In genomic region chr9:121362813-121363585, GRCh38 we compare ENCODE assay signal across 8 cellular contexts. TPM values are rescaled to one million over a fixed set of nuclear protein-coding genes. Genes with fewer than 3 reads are reported as not detected.
A peak's percentile ranks its signal among the peaks of the same experiment; 100 is the strongest.
DNase-seq lines count a peak whose midpoint lies in the region; ATAC-seq and TF ChIP-seq lines count a peak whose summit lies in the region.

No MANE protein-coding gene starts in this region.

- no peak overlapping the region for H3K27ac Mint-ChIP-seq in activated T-helper 1 cell treated with anti-CD3 and anti-CD28 coated beads, Interleukin-12 subunit alpha, Interleukin-12 subunit beta, Interleukin-2, Interleukin-4 antibody, amounts not matched to agents 30 ng/mL and 10 ng/mL and 1 ng/mL, durations not matched to agents 14 hours and 24 hours and 36 hours

- no peak overlapping the region for H2AFZ ChIP-seq in GM23248

- peak; percentile 73 to 74 for ATAC-seq in right cardiac atrium

- intact Hi-C loops in ascending aorta (cut with DNase I), result no loop called here
- intact Hi-C loops in right cardiac atrium (cut with DNase I), result no loop called here
- intact Hi-C loops in activated T-helper 1 cell treated with anti-CD3 and anti-CD28 coated beads, Interleukin-12 subunit alpha, Interleukin-12 subunit beta, Interleukin-2, Interleukin-4 antibody, amounts not matched to agents 30 ng/mL and 10 ng/mL and 1 ng/mL, durations not matched to agents 14 hours and 24 hours and 36 hours (cut with micrococcal nuclease), result no loop called here

- H4K20me1 ChIP-seq in GM23248 (ENCODE audit: insufficient read depth), result no peaks in the 10 kb centered on the region

- peaks cover 75% of the 10 kb centered on the region for H3K4me1 Mint-ChIP-seq in activated T-helper 1 cell treated with anti-CD3 and anti-CD28 coated beads, Interleukin-12 subunit alpha, Interleukin-12 subunit beta, Interleukin-2, Interleukin-4 antibody, amounts not matched to agents 30 ng/mL and 10 ng/mL and 1 ng/mL, durations not matched to agents 14 hours and 24 hours and 36 hours (ENCODE audit: low read depth)

- H3K9me3 ChIP-seq in GM23248 (ENCODE audit: low read depth), result no peaks in the 10 kb centered on the region
- no peaks in the 10 kb centered on the region for H3K9me3 ChIP-seq in ascending aorta
- no peaks in the 10 kb centered on the region for H3K9me3 ChIP-seq in right cardiac atrium (ENCODE audit: control insufficient read depth, low read length)
- H3K9me3 ChIP-seq in BE2C, result no peaks in the 10 kb centered on the region

- H3K36me3 ChIP-seq in GM23248 (ENCODE audit: low read depth), result no peaks in the 10 kb centered on the region
- H3K36me3 ChIP-seq in ascending aorta, result no peaks in the 10 kb centered on the region
- H3K36me3 ChIP-seq in BE2C, result no peaks in the 10 kb centered on the region
- H3K36me3 ChIP-seq in H7 (replicated peaks; ENCODE audit: control insufficient read depth, insufficient read depth, low read length), result no peaks in the 10 kb centered on the region

- DNase-seq in GM23248 (peak; percentile 85), ascending aorta (ENCODE audit: low spot score in 2 of 2) (no peak), right cardiac atrium (no peak), BE2C (no peak), H7 (no peak), RPMI8226 (no peak)
- DNase-seq in activated T-helper 1 cell treated with anti-CD3 and anti-CD28 coated beads, Interleukin-12 subunit alpha, Interleukin-12 subunit beta, Interleukin-2, Interleukin-4 antibody, amounts not matched to agents 30 ng/mL and 10 ng/mL and 1 ng/mL, durations not matched to agents 14 hours and 24 hours and 36 hours (ENCODE audit: low spot score), result no peak

- H3K9me3 Mint-ChIP-seq in activated T-helper 1 cell treated with anti-CD3 and anti-CD28 coated beads, Interleukin-12 subunit alpha, Interleukin-12 subunit beta, Interleukin-2, Interleukin-4 antibody, amounts not matched to agents 30 ng/mL and 10 ng/mL and 1 ng/mL, durations not matched to agents 14 hours and 24 hours and 36 hours, result no peaks in the 10 kb centered on the region

- peaks cover 85% of the 10 kb centered on the region for H3K4me1 ChIP-seq in GM23248 (ENCODE audit: insufficient read depth)
- peaks cover 19 to 70% of the 10 kb centered on the region in 2 donors for H3K4me1 ChIP-seq in ascending aorta
- H3K4me1 ChIP-seq in right cardiac atrium (ENCODE audit: control insufficient read depth, insufficient read depth, low read length), result peaks cover 9% of the 10 kb centered on the region
- peaks cover 25% of the 10 kb centered on the region for H3K4me1 ChIP-seq in BE2C

- no peak overlapping the region for H3K4me3 Mint-ChIP-seq in activated T-helper 1 cell treated with anti-CD3 and anti-CD28 coated beads, Interleukin-12 subunit alpha, Interleukin-12 subunit beta, Interleukin-2, Interleukin-4 antibody, amounts not matched to agents 30 ng/mL and 10 ng/mL and 1 ng/mL, durations not matched to agents 14 hours and 24 hours and 36 hours

- H3K79me2 ChIP-seq in GM23248 (ENCODE audit: insufficient read depth), result peaks cover 60% of the 10 kb centered on the region

- H3K27me3 Mint-ChIP-seq in activated T-helper 1 cell treated with anti-CD3 and anti-CD28 coated beads, Interleukin-12 subunit alpha, Interleukin-12 subunit beta, Interleukin-2, Interleukin-4 antibody, amounts not matched to agents 30 ng/mL and 10 ng/mL and 1 ng/mL, durations not matched to agents 14 hours and 24 hours and 36 hours (ENCODE audit: insufficient read depth), result no peaks in the 10 kb centered on the region

- H3K27me3 ChIP-seq in GM23248 (replicated peaks; ENCODE audit: insufficient read depth) (no peaks in the 10 kb centered on the region), ascending aorta (no peaks in the 10 kb centered on the region), right cardiac atrium (ENCODE audit: control insufficient read depth, insufficient read depth) (no peaks in the 10 kb centered on the region), BE2C (no peaks in the 10 kb centered on the region), H7 (ENCODE audit: control insufficient read depth, insufficient read depth, low read length) (no peaks in the 10 kb centered on the region)

- no peak for TF ChIP-seq CTCF in ascending aorta (IDR thresholded peaks at IDR 0.05)
- no peak for TF ChIP-seq CTCF in BE2C (IDR thresholded peaks at IDR 0.05; ENCODE audit: low read depth, low read length)

- WGBS in GM23248 (ENCODE audit: low coverage in 1 of 2, low lambda C conversion rate in 2 of 2, missing lambda C conversion rate in 2 of 2), 2 experiments, result 0 to 3% methylated on average over 2 of the region's 2 CpGs
- 6% methylated on average over 2 of the region's 2 CpGs for WGBS in right cardiac atrium

- peaks cover 63% of the 10 kb centered on the region for H3F3A ChIP-seq in GM23248 (ENCODE audit: insufficient read depth)

- H3K9me2 ChIP-seq in GM23248 (ENCODE audit: insufficient read depth), result no peaks in the 10 kb centered on the region

- in situ Hi-C loops in GM23248 (cut with MboI), result no loop called here

- H3K9ac ChIP-seq in GM23248, result peak overlapping the region; percentile 64

- peak overlapping the region; percentile 26 for H3K4me3 ChIP-seq in GM23248
- peak overlapping the region; percentile 16 to 26 for H3K4me3 ChIP-seq in ascending aorta
- peak overlapping the region; percentile 29 for H3K4me3 ChIP-seq in right cardiac atrium (ENCODE audit: low read length)
- H3K4me3 ChIP-seq in skin epidermis, result no peak overlapping the region
- H3K4me3 ChIP-seq in BE2C (ENCODE audit: low read depth, low read length), result no peak overlapping the region
- H3K4me3 ChIP-seq in H7 (ENCODE audit: insufficient read depth, low read depth, low read length), result no peak overlapping the region

- peak overlapping the region; percentile 87 for H3K27ac ChIP-seq in GM23248
- H3K27ac ChIP-seq in ascending aorta, result peak overlapping the region; percentile 85 to 98
- H3K27ac ChIP-seq in right cardiac atrium (ENCODE audit: low read length), result peak overlapping the region; percentile 97
- H3K27ac ChIP-seq in skin epidermis, result peak overlapping the region in 19 of 21 experiments; percentile 9 to 97 (median 70)

- H3K36me3 Mint-ChIP-seq in activated T-helper 1 cell treated with anti-CD3 and anti-CD28 coated beads, Interleukin-12 subunit alpha, Interleukin-12 subunit beta, Interleukin-2, Interleukin-4 antibody, amounts not matched to agents 30 ng/mL and 10 ng/mL and 1 ng/mL, durations not matched to agents 14 hours and 24 hours and 36 hours (ENCODE audit: low read depth), result peaks cover 25% of the 10 kb centered on the region

- peak overlapping the region; percentile 75 for H3K4me2 ChIP-seq in GM23248 (ENCODE audit: unreplicated experiment)

RNA-seq across cellular contexts. Expression of gene STOM, which starts 7.1 kb away (rescaled TPM):
- total RNA-seq in GM23248 (2014; rRNA removed; shearing (Covaris generic)), result 67.7 and 68.5 TPM in 2 replicates
- polyA plus RNA-seq in GM23248 (2016; fragmentation: Nextera tagmentation; extraction: Ambion mirVana) (58.0 and 61.9 TPM in 2 replicates), right cardiac atrium (153 TPM)
- total RNA-seq in ascending aorta (306 TPM), right cardiac atrium (100 to 1,000 TPM; 146 to 246 (median 172) TPM)
- polyA plus RNA-seq in BE2C (2012; ENCODE audit: insufficient read depth, insufficient read length, low read depth), result 41.8 TPM
- total RNA-seq in H7 (2014; rRNA removed; shearing (Covaris generic)), result 51.8 and 53.2 TPM in 2 replicates
- total RNA-seq in activated T-helper 1 cell treated with anti-CD3 and anti-CD28 coated beads, Interleukin-12 subunit alpha, Interleukin-12 subunit beta, Interleukin-2, Interleukin-4 antibody, amounts not matched to agents 30 ng/mL and 10 ng/mL and 1 ng/mL, durations not matched to agents 14 hours and 24 hours and 36 hours, result 51.1 and 51.7 TPM in 2 replicates

Comparison
In these comparisons a context has a peak if more than half of its experiments do, and no peak if none do; other contexts are left out.
1. H3K4me3 ChIP-seq: peak in GM23248 (single experiment), ascending aorta (2 of 2) and right cardiac atrium (single experiment); none in skin epidermis (0 of 7), BE2C (single experiment) and H7 (single experiment).
2. Peak in every context shown above with its lines, with median percentiles within 50 percentile points of each other: H3K27ac ChIP-seq.